In the genomic region with DNA sequence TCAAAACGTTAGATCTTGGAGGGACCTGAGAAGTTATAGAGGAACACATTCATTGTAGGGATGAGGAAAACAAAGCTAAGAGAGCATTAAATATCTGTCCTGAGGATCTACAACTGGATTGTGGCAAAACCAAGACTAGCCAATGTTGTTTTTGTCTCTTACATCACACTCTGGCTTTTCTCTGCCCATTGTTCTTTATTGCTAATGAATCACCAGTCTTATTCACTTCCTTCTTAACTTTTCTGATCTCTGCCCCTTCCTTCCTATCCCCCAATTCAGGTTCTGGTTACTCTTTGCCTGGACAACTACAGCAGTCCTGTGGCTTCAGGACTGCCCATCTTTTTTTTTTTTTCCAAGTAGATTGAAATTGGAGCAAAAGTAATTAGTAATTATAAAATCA, we compare ENCODE assay signal across 12 cellular contexts. TPM values are rescaled to one million over a fixed set of nuclear protein-coding genes. Genes with fewer than 3 reads are reported as not detected.
DNase-seq lines count a peak whose midpoint lies in the region; ATAC-seq, FAIRE-seq and TF ChIP-seq lines count a peak whose summit lies in the region.
"Had no signal": no experiment of that assay in that cellular context is flagged by ENCODE, and none has a peak within 500 bp of the region (broad histone marks: within the 10 kb centered on the region; RNA-seq: fewer than 3 reads in every experiment).

No MANE protein-coding gene starts in this region.

- no peak overlapping the region for H3K9ac ChIP-seq in kidney (ENCODE audit: low read length in 2 of 2)

- no peak for FAIRE-seq in kidney (lab: Jason Lieb, UNC)

- no peak for ATAC-seq in omental fat pad (ENCODE audit: low FRiP score)

- POLR2A ChIA-PET in CD8-positive, alpha-beta memory T cell (lab: Charles Lee): interaction anchor here (0.6 kb wide), 1 partner anchor 19 kb away, joined by 6 read pairs; no protein-coding TSS in a partner anchor

- H3K9me3 Mint-ChIP-seq in CD8-positive, alpha-beta memory T cell: peaks cover 0 to 2% (median 0%) of the 10 kb centered on the region in 5 donors

- H3K36me3 Mint-ChIP-seq in CD8-positive, alpha-beta memory T cell: peaks cover 1 to 7% (median 2%) of the 10 kb centered on the region in 3 donors

- H3K27ac ChIP-seq in CD8-positive, alpha-beta memory T cell (ENCODE audit: low read depth, low read length): peak overlapping the region; percentile 62
- H3K27ac ChIP-seq in kidney (ENCODE audit: low read depth in 2 of 2, low read length in 2 of 2): no peak overlapping the region

- peaks cover 0 to 11% of the 10 kb centered on the region in 2 donors for H3K27me3 Mint-ChIP-seq in CD8-positive, alpha-beta memory T cell

- H3K4me3 Mint-ChIP-seq in CD8-positive, alpha-beta memory T cell: peak overlapping the region; percentile 17 to 92 (median 52)
- H3K4me3 Mint-ChIP-seq: stimulated activated naive B cell treated with anti-CD40 and anti-IgM and Interleukin-4, amounts not matched to agents 10 μg/mL and 1 μg/mL and 100 μg/mL, for 72 hours had no signal

- TF ChIP-seq CTCF in kidney epithelial cell (IDR thresholded peaks at IDR 0.05; ENCODE audit: insufficient read depth, low read length, poor library complexity, severe bottlenecking) (no peak), kidney (IDR thresholded peaks at IDR 0.05; ENCODE audit: borderline replicate concordance, extremely low read depth, insufficient read depth) (no peak), omental fat pad (IDR thresholded peaks at IDR 0.05) (no peak)

- H3K36me3 ChIP-seq in CD8-positive, alpha-beta memory T cell (ENCODE audit: insufficient read depth, low read length): no peaks in the 10 kb centered on the region
- no peaks in the 10 kb centered on the region for H3K36me3 ChIP-seq in kidney epithelial cell (ENCODE audit: control insufficient read depth, insufficient read depth, low read length)
- H3K36me3 ChIP-seq in kidney (ENCODE audit: control insufficient read depth in 1 of 2, insufficient read depth in 2 of 2, low read length in 2 of 2): no peaks in the 10 kb centered on the region

- peaks cover 62 to 75% (median 69%) of the 10 kb centered on the region in 3 donors for H3K4me1 Mint-ChIP-seq in CD8-positive, alpha-beta memory T cell

- no peak overlapping the region for H3K4me3 ChIP-seq in CD8-positive, alpha-beta memory T cell (ENCODE audit: low read length)
- H3K4me3 ChIP-seq in kidney epithelial cell (ENCODE audit: low read depth, low read length): no peak overlapping the region
- no peak overlapping the region for H3K4me3 ChIP-seq in kidney (ENCODE audit: low read length in 2 of 2)
- H3K4me3 ChIP-seq: mucosa of descending colon had no signal

- peak overlapping the region; percentile 87 to 98 (median 93) for H3K27ac Mint-ChIP-seq in CD8-positive, alpha-beta memory T cell
- H3K27ac Mint-ChIP-seq: stimulated activated naive B cell treated with anti-CD40 and anti-IgM and Interleukin-4, amounts not matched to agents 10 μg/mL and 1 μg/mL and 100 μg/mL, for 72 hours had no signal

- H3K9me3 ChIP-seq in CD8-positive, alpha-beta memory T cell (ENCODE audit: low read length): no peaks in the 10 kb centered on the region
- no peaks in the 10 kb centered on the region for H3K9me3 ChIP-seq in kidney (ENCODE audit: control insufficient read depth in 1 of 2, low read length in 2 of 2)
- H3K9me3 ChIP-seq: mucosa of descending colon had no signal

- no peaks in the 10 kb centered on the region for H3K27me3 ChIP-seq in CD8-positive, alpha-beta memory T cell (ENCODE audit: insufficient read depth, low read length, poor library complexity, severe bottlenecking)
- no peaks in the 10 kb centered on the region for H3K27me3 ChIP-seq in kidney epithelial cell (ENCODE audit: control insufficient read depth, insufficient read depth, low read length)

- H3K4me1 ChIP-seq in CD8-positive, alpha-beta memory T cell (ENCODE audit: insufficient read depth, low read length): peaks cover 22% of the 10 kb centered on the region
- no peaks in the 10 kb centered on the region for H3K4me1 ChIP-seq in kidney (ENCODE audit: control insufficient read depth in 1 of 2, insufficient read depth in 1 of 2, low read depth in 1 of 2, low read length in 2 of 2)

- CTCF ChIA-PET in CD8-positive, alpha-beta memory T cell (lab: Charles Lee): no interaction called here

- intact Hi-C loops in kidney (cut with DNase I): no loop called here

- DNase-seq in CD8-positive, alpha-beta memory T cell: no peak
- DNase-seq in M059J (ENCODE audit: low read depth) (peak; percentile 85), amniotic epithelial cell (ENCODE audit: low read depth) (peak; percentile 15), kidney epithelial cell (ENCODE audit: low read depth) (peak; percentile 62), nucleus accumbens (lab: John Stamatoyannopoulos, UW) (no peak), kidney (no peak), NCI-H1694 (lab: John Stamatoyannopoulos, UW) (no peak), omental fat pad (ENCODE audit: low spot score) (no peak)
- DNase-seq: DMS 273 treated with DMSO at 0.1 percent for 48 hours; mucosa of descending colon; NCI-H345; stimulated activated naive B cell treated with anti-CD40 and anti-IgM and Interleukin-4, amounts not matched to agents 10 μg/mL and 1 μg/mL and 100 μg/mL, for 72 hours had no signal

RNA-seq across cellular contexts. Expression of a gene that starts 57.0 kb away (rescaled TPM):
- 10 to 100 TPM; 49.9 to 50.0 TPM for total RNA-seq in CD8-positive, alpha-beta memory T cell
- polyA plus RNA-seq in CD8-positive, alpha-beta memory T cell: 43.3 TPM
- total RNA-seq in M059J (2014; rRNA removed; shearing (Covaris generic)): 16.8 and 28.1 TPM in 2 replicates
- total RNA-seq in kidney epithelial cell (18.0 and 18.8 TPM in 2 replicates), kidney (20.1 TPM), omental fat pad (10 to 100 TPM; 18.1 to 29.9 (median 23.6) TPM)
- polyA plus RNA-seq in kidney (ENCODE audit: insufficient read depth, low read depth, low replicate concordance): 13.4 TPM

Comparison
In these comparisons a context has a peak if more than half of its experiments do, and no peak if none do; other contexts are left out.
1. DNase-seq: peak in M059J (single experiment), amniotic epithelial cell (single experiment) and kidney epithelial cell (single experiment); none in CD8-positive, alpha-beta memory T cell (0 of 5), nucleus accumbens (0 of 56), kidney (single experiment), NCI-H1694 (single experiment) and omental fat pad (single experiment).